Comparison of ENCODE assay signal across 10 cellular contexts in the genomic region with DNA sequence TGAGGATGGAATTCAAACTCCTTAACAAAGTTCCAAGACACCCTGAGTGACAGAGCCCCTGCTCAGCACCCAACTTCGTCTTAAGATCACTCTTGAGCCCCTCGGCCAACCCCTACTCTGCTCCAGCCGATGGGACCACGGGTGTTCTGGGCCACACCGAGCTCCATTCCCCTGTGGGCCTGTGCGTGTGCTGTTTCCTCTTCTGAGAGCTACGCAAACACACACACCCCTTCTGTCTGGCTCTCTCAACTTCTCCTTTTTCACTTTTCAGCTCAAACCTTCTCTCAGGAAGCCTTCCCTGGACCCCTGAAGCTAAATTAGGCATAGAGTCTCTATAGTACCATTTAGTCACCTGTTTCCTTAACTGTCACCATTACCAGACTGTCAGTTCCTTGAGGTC. TPM values are rescaled to one million over a fixed set of nuclear protein-coding genes. Genes with fewer than 3 reads are reported as not detected.
DNase-seq lines count a peak whose midpoint lies in the region; ATAC-seq, FAIRE-seq and TF ChIP-seq lines count a peak whose summit lies in the region.
"Had no signal": no experiment of that assay in that cellular context is flagged by ENCODE, and none has a peak within 500 bp of the region (broad histone marks: within the 10 kb centered on the region; RNA-seq: fewer than 3 reads in every experiment).

No MANE protein-coding gene starts in this region.

- 85% methylated on average over 7 of the region's 7 CpGs for WGBS in liver
- 81% methylated on average over 6 of the region's 7 CpGs for WGBS in HepG2 (ENCODE audit: low lambda C conversion rate)

- H3K4me3 Mint-ChIP-seq in neural progenitor cell: peak overlapping the region; percentile 59

- H3K4me3 ChIP-seq in liver (ENCODE audit: low read depth in 1 of 3, low read length in 3 of 3) (no peak overlapping the region), HepG2 (replicated peaks in 1 of 3; ENCODE audit: insufficient read depth in 1 of 3, low read depth in 2 of 3, low read length in 3 of 3) (no peak overlapping the region), coronary artery (peak overlapping the region; percentile 53), neural progenitor cell (no peak overlapping the region), vagina (peak overlapping the region in 1 of 2 donors; percentile 38)
- H3K4me3 ChIP-seq: GM12878 had no signal

- no peaks in the 10 kb centered on the region for H3K27me3 ChIP-seq in liver (ENCODE audit: control insufficient read depth in 4 of 4, insufficient read depth in 4 of 4, low read length in 3 of 4)
- peaks cover 4 to 27% of the 10 kb centered on the region in 2 experiments; a peak in 3 of 5 replicates for H3K27me3 ChIP-seq in HepG2 (ENCODE audit: control insufficient read depth in 1 of 2, insufficient read depth in 2 of 2, low read length in 2 of 2)
- no peaks in the 10 kb centered on the region for H3K27me3 ChIP-seq in neural progenitor cell
- H3K27me3 ChIP-seq in vagina: no peaks in the 10 kb centered on the region

- in situ Hi-C loops in HepG2 (cut with HindIII; ENCODE audit: extremely low pct_ligation_motif_present, low pct_unique_long_range_greater_than_20kb): loop anchor here (25.0 kb wide), 1 partner anchor 446 kb away; no protein-coding TSS in a partner anchor

- H3K4me1 ChIP-seq in liver (ENCODE audit: control insufficient read depth in 4 of 4, insufficient read depth in 4 of 4, low read length in 3 of 4): peaks cover 17 to 75% (median 59%) of the 10 kb centered on the region in 4 donors
- peaks cover 16% of the 10 kb centered on the region for H3K4me1 ChIP-seq in HepG2 (ENCODE audit: insufficient read depth, low read length)
- peaks cover 67% of the 10 kb centered on the region for H3K4me1 ChIP-seq in neural progenitor cell
- H3K4me1 ChIP-seq in vagina: peaks cover 67% of the 10 kb centered on the region

- CTCF ChIA-PET in HepG2 (lab: Yijun Ruan, JAX; ENCODE audit: low intra/inter-chr PET ratio, low total read pairs): interaction anchor here (1.6 kb wide), 1 partner anchor 264 kb away, joined by 8 read pairs; no protein-coding TSS in a partner anchor

- DNase-seq in HepG2 (ENCODE audit: low spot score): no peak
- DNase-seq in coronary artery (ENCODE audit: low spot score): no peak
- no peak for DNase-seq in neural progenitor cell (ENCODE audit: low spot score)
- DNase-seq in vagina (ENCODE audit: extremely low spot score in 2 of 2): no peak
- no peak for DNase-seq in activated T-cell treated with anti-CD3 and anti-CD28 coated beads for 4 hours
- DNase-seq in COR-L47 (lab: John Stamatoyannopoulos, UW): no peak
- DNase-seq in activated CD4-positive, alpha-beta T cell treated with anti-CD3 and anti-CD28 coated beads, Interleukin-2, amount 50 U/mL, for 4 hours: no peak
- DNase-seq: GOT3 had no signal

- TF ChIP-seq CTCF in liver (IDR thresholded peaks at IDR 0.05; ENCODE audit: low read depth, low read length, missing input control) (no peak), HepG2 (CRISPR knock-in tag; IDR thresholded peaks at IDR 0.05) (no peak), coronary artery (IDR thresholded peaks at IDR 0.05) (no peak), neural progenitor cell (IDR thresholded peaks at IDR 0.05) (no peak), vagina (IDR thresholded peaks at IDR 0.05) (no peak)

- H3K9me3 ChIP-seq in liver (ENCODE audit: control insufficient read depth in 4 of 4, low read length in 3 of 4) (no peaks in the 10 kb centered on the region), HepG2 (ENCODE audit: low read length) (no peaks in the 10 kb centered on the region), neural progenitor cell (ENCODE audit: low read depth) (no peaks in the 10 kb centered on the region), vagina (no peaks in the 10 kb centered on the region)

- H3K9ac ChIP-seq in liver (ENCODE audit: low read depth in 1 of 2, low read length in 2 of 2) (no peak overlapping the region), HepG2 (ENCODE audit: insufficient read depth, low read depth, low read length) (no peak overlapping the region), neural progenitor cell (no peak overlapping the region)

- TF ChIP-seq RAD21 in liver (IDR thresholded peaks at IDR 0.05) (no peak), HepG2 (CRISPR knock-in tag; IDR thresholded peaks at IDR 0.05) (no peak)

- peaks cover 37% of the 10 kb centered on the region for H3F3A ChIP-seq in neural progenitor cell (ENCODE audit: low read depth)

- no peak for ATAC-seq in HepG2
- ATAC-seq: GM12878 had no signal

- TF ChIP-seq EP300 in HepG2 (IDR thresholded peaks at IDR 0.05; ENCODE audit: low read depth in 2 of 2, low read length in 2 of 2) (no peak), HepG2 (CRISPR knock-in tag; IDR thresholded peaks at IDR 0.05; ENCODE audit: borderline replicate concordance) (no peak)

- H3K27ac ChIP-seq in liver (ENCODE audit: low read depth in 1 of 2, low read length in 2 of 2) (peak overlapping the region; percentile 69 to 81), HepG2 (ENCODE audit: extremely low read length, insufficient read depth, low read length) (no peak overlapping the region), coronary artery (peak overlapping the region; percentile 78 to 89), neural progenitor cell (no peak overlapping the region), vagina (peak overlapping the region; percentile 86)

- H3K79me2 ChIP-seq in HepG2 (ENCODE audit: insufficient read depth, low read length): no peaks in the 10 kb centered on the region
- H3K79me2 ChIP-seq in neural progenitor cell (ENCODE audit: low read depth): no peaks in the 10 kb centered on the region

- no peaks in the 10 kb centered on the region for H3K36me3 ChIP-seq in liver (ENCODE audit: control insufficient read depth in 4 of 4, insufficient read depth in 3 of 4, low read depth in 1 of 4, low read length in 3 of 4)
- H3K36me3 ChIP-seq in HepG2 (replicated peaks in 1 of 2; ENCODE audit: control insufficient read depth in 1 of 2, insufficient read depth in 2 of 2, low read length in 2 of 2): no peaks in the 10 kb centered on the region
- no peaks in the 10 kb centered on the region for H3K36me3 ChIP-seq in neural progenitor cell
- peaks cover 0 to 5% of the 10 kb centered on the region in 2 donors for H3K36me3 ChIP-seq in vagina

- no TSS peak for BruUV-seq in HepG2 (replicated peaks; lab: Mats Ljungman, UMichigan)

- no peak for FAIRE-seq in HepG2 (lab: Jason Lieb, UNC)
- FAIRE-seq: GM12878 had no signal

- no peak overlapping the region for H3K4me2 ChIP-seq in HepG2 (ENCODE audit: low read depth, low read length)
- peak overlapping the region; percentile 70 for H3K4me2 ChIP-seq in neural progenitor cell

- peaks cover 17% of the 10 kb centered on the region for H3K27me3 Mint-ChIP-seq in neural progenitor cell (ENCODE audit: insufficient read depth, low read depth)

- H3K36me3 Mint-ChIP-seq in neural progenitor cell: peaks cover 2% of the 10 kb centered on the region

- POLR2A ChIA-PET in HepG2 (lab: Yijun Ruan, JAX): no interaction called here

- TF ChIP-seq POLR2A in HepG2 (IDR thresholded peaks at IDR 0.05; ENCODE audit: insufficient read depth in 1 of 2, low read depth in 2 of 2, low read length in 2 of 2) (no peak), vagina (IDR thresholded peaks at IDR 0.05) (no peak)

- H3K27ac Mint-ChIP-seq in neural progenitor cell: peak overlapping the region; percentile 93

- peaks cover 66% of the 10 kb centered on the region for H3K4me1 Mint-ChIP-seq in neural progenitor cell

- no peaks in the 10 kb centered on the region for H4K20me1 ChIP-seq in HepG2 (ENCODE audit: insufficient read depth, low read length)
- H4K20me1 ChIP-seq in neural progenitor cell (ENCODE audit: low read depth): peaks cover 9% of the 10 kb centered on the region

- intact Hi-C loops in HepG2 (cut with micrococcal nuclease; ENCODE audit: unreplicated experiment): no loop called here
- intact Hi-C loops in vagina (cut with DNase I): loop anchor here (1.0 to 10.0 kb wide), 2 partner anchors 79 to 94 kb away; no protein-coding TSS in a partner anchor

- H2AFZ ChIP-seq in HepG2 (ENCODE audit: low read length) (no peak overlapping the region), neural progenitor cell (replicated peaks) (no peak overlapping the region)

- H3K9me3 Mint-ChIP-seq in neural progenitor cell: no peaks in the 10 kb centered on the region

TF ChIP-seq in liver, 16 proteins besides CTCF, POLR2A, EP300 and RAD21:
- TF ChIP-seq SP1 (IDR thresholded peaks at IDR 0.05): no peak

TF ChIP-seq in HepG2, 621 proteins besides CTCF, POLR2A, EP300 and RAD21 (continues in another document):
- TF ChIP-seq SP1 (IDR thresholded peaks at IDR 0.05) (no peak), SP1 (CRISPR knock-in tag; IDR thresholded peaks at IDR 0.05) (no peak)

RNA-seq across cellular contexts. Expression of gene NNMT, which starts 37.5 kb away (rescaled TPM):
- total RNA-seq in liver: 1,000 to 10,000 TPM in 1 of 2 donors, under 1 TPM in 1; 0.47 to 2,438 TPM
- 1,000 to 10,000 TPM; 3,316 to 3,724 TPM for polyA plus RNA-seq in liver
- not detected in 2 replicates for total RNA-seq in HepG2 (2016; rRNA removed; fragmentation: Illumina TruSeq; extraction: Trizol)
- not detected in 2 replicates for total RNA-seq in HepG2 (2016; cell fraction: cytosol; rRNA removed; fragmentation: Illumina TruSeq; extraction: Trizol; ENCODE audit: low read depth)
- total RNA-seq in HepG2 (2016; cell fraction: insoluble cytoplasmic fraction; rRNA removed; fragmentation: Illumina TruSeq; extraction: Trizol): not detected in 2 replicates
- not detected in 2 replicates for total RNA-seq in HepG2 (2016; cell fraction: membrane; rRNA removed; fragmentation: Illumina TruSeq; extraction: Trizol)
- total RNA-seq in HepG2 (2016; cell fraction: nucleus; rRNA removed; fragmentation: Illumina TruSeq; extraction: Trizol): not detected in 2 replicates
- polyA plus RNA-seq in HepG2 (2011; rRNA removed): 0.13 TPM in 1 of 2 replicates, not detected in the other
- 0.21 TPM in 1 of 2 replicates, not detected in the other for polyA plus RNA-seq in HepG2 (2011; cell fraction: cytosol; rRNA removed)
- polyA plus RNA-seq in HepG2 (2011; cell fraction: nucleus; rRNA removed): not detected in 2 replicates
- polyA plus RNA-seq in HepG2 (2012): not detected in 2 replicates
- not detected in 2 replicates for polyA plus RNA-seq in HepG2 (2016; cell fraction: cytosol; fragmentation: Illumina TruSeq; extraction: Trizol; ENCODE audit: low read depth)
- polyA plus RNA-seq in HepG2 (2016; cell fraction: insoluble cytoplasmic fraction; fragmentation: Illumina TruSeq; extraction: Trizol; ENCODE audit: low read depth): not detected in 2 replicates
- polyA plus RNA-seq in HepG2 (2016; cell fraction: membrane; fragmentation: Illumina TruSeq; extraction: Trizol; ENCODE audit: low read depth): not detected in 2 replicates
- polyA plus RNA-seq in HepG2 (2016; cell fraction: nucleus; fragmentation: Illumina TruSeq; extraction: Trizol; ENCODE audit: insufficient read depth, low read depth): not detected in 2 replicates
- polyA minus RNA-seq in HepG2 (2011; rRNA and poly(A)+ RNA removed; ENCODE audit: low replicate concordance): 129 TPM in 1 of 2 replicates, not detected in the other
- 1.6 and 1.8 TPM in 2 replicates for polyA minus RNA-seq in HepG2 (2011; cell fraction: cytosol; rRNA and poly(A)+ RNA removed)
- 1.4 and 1.5 TPM in 2 replicates for polyA minus RNA-seq in HepG2 (2011; cell fraction: nucleus; rRNA and poly(A)+ RNA removed)
- total RNA-seq in neural progenitor cell (ENCODE audit: low replicate concordance): 1.7 TPM in 1 of 2 replicates, not detected in the other
- total RNA-seq in vagina: 898 TPM
- total RNA-seq: GM12878 had no signal

Comparison
In these comparisons a context has a peak if more than half of its experiments do, and no peak if none do; other contexts are left out.
1. H3K27ac ChIP-seq: peak in liver (2 of 2), coronary artery (2 of 2) and vagina (single experiment); none in HepG2 (single experiment) and neural progenitor cell (single experiment).